Comparison of ENCODE assay signal across 12 cellular contexts in genomic region chr5:144369001-144369400, GRCh38.
DNase-seq lines count a peak whose midpoint lies in the region; ATAC-seq and TF ChIP-seq lines count a peak whose summit lies in the region.
"Had no signal": no experiment of that assay in that cellular context is flagged by ENCODE, and none has a peak within 500 bp of the region (broad histone marks: within the 10 kb centered on the region; RNA-seq: fewer than 3 reads in every experiment).

No MANE protein-coding gene starts in this region.

- peaks cover 0 to 17% (median 14%) of the 10 kb centered on the region in 10 experiments; a peak in 15 of 20 replicates for H3K4me1 ChIP-seq in BLaER1 treated with 17β-estradiol and CSF1 and Interleukin-3, amounts not matched to agents 10 nM and 100 nM
- H3K4me1 ChIP-seq in left lung: no peaks in the 10 kb centered on the region
- H3K4me1 ChIP-seq: parathyroid adenoma had no signal

- DNase-seq in SK-N-DZ (ENCODE audit: low spot score) (peak; percentile 21), left lung (no peak), MV-4-11 (lab: John Stamatoyannopoulos, UW) (no peak)
- DNase-seq in stimulated activated CD4-positive, alpha-beta T cell treated with anti-CD3 and anti-CD28 coated beads, Interleukin-2, amount 100 ng/mL, for 48 hours: no peak
- DNase-seq: activated CD8-positive, alpha-beta memory T cell treated with anti-CD3 and anti-CD28 coated beads, Interleukin-2, amount 10 ng/mL, durations not matched to agents 7 days and 5 days had no signal

- H3K27ac ChIP-seq in BLaER1 treated with 17β-estradiol and CSF1 and Interleukin-3, amounts not matched to agents 10 nM and 100 nM: no peak overlapping the region
- no peak overlapping the region for H3K27ac ChIP-seq in left lung
- H3K27ac ChIP-seq: KMS-11, parathyroid adenoma had no signal

- H3K4me3 ChIP-seq in BLaER1 treated with 17β-estradiol and CSF1 and Interleukin-3, amounts not matched to agents 10 nM and 100 nM: no peak overlapping the region
- no peak overlapping the region for H3K4me3 ChIP-seq in left lung
- H3K4me3 ChIP-seq: lung had no signal

- H3K9ac ChIP-seq in BLaER1 treated with 17β-estradiol and CSF1 and Interleukin-3, amounts not matched to agents 10 nM and 100 nM: no peak overlapping the region
- H3K9ac ChIP-seq: KMS-11, parathyroid adenoma had no signal

- TF ChIP-seq CTCF in left lung (IDR thresholded peaks at IDR 0.05): no peak

- H3K36me3 ChIP-seq in BLaER1 treated with 17β-estradiol and CSF1 and Interleukin-3, amounts not matched to agents 10 nM and 100 nM: no peaks in the 10 kb centered on the region
- H3K36me3 ChIP-seq in left lung: no peaks in the 10 kb centered on the region

- ATAC-seq in GM19351 (IDR thresholded peaks at IDR 0.05; ENCODE audit: unreplicated experiment): peak; percentile 77
- ATAC-seq in HG03565 (IDR thresholded peaks at IDR 0.05; ENCODE audit: unreplicated experiment): peak; percentile 64
- no peak for ATAC-seq in left lung
- ATAC-seq in GM19455 (IDR thresholded peaks at IDR 0.05; ENCODE audit: unreplicated experiment): no peak
- ATAC-seq: activated CD8-positive, alpha-beta memory T cell treated with anti-CD3 and anti-CD28 coated beads, Interleukin-2, amount 10 ng/mL, durations not matched to agents 7 days and 5 days had no signal

- peak overlapping the region in 9 of 11 experiments; percentile 6 to 69 (median 50); a peak in 17 of 22 replicates for H3K4me2 ChIP-seq in BLaER1 treated with 17β-estradiol and CSF1 and Interleukin-3, amounts not matched to agents 10 nM and 100 nM
- H3K4me2 ChIP-seq: KMS-11 had no signal

- no peaks in the 10 kb centered on the region for H4K20me1 ChIP-seq in BLaER1 treated with 17β-estradiol and CSF1 and Interleukin-3, amounts not matched to agents 10 nM and 100 nM

- no peaks in the 10 kb centered on the region for H3K27me3 ChIP-seq in BLaER1 treated with 17β-estradiol and CSF1 and Interleukin-3, amounts not matched to agents 10 nM and 100 nM
- H3K27me3 ChIP-seq in left lung: no peaks in the 10 kb centered on the region

- H3K9me3 ChIP-seq in BLaER1 treated with 17β-estradiol and CSF1 and Interleukin-3, amounts not matched to agents 10 nM and 100 nM (replicated peaks in 1 of 11): no peaks in the 10 kb centered on the region
- H3K9me3 ChIP-seq in left lung: no peaks in the 10 kb centered on the region

- intact Hi-C loops in left lung (cut with DNase I): no loop called here

Comparison
In these comparisons a context has a peak if more than half of its experiments do, and no peak if none do; other contexts are left out.
1. ATAC-seq: peak in GM19351 (single experiment) and HG03565 (single experiment); none in left lung (single experiment) and GM19455 (single experiment).